ENCODE assay signal across 12 cellular contexts in the genomic region with DNA sequence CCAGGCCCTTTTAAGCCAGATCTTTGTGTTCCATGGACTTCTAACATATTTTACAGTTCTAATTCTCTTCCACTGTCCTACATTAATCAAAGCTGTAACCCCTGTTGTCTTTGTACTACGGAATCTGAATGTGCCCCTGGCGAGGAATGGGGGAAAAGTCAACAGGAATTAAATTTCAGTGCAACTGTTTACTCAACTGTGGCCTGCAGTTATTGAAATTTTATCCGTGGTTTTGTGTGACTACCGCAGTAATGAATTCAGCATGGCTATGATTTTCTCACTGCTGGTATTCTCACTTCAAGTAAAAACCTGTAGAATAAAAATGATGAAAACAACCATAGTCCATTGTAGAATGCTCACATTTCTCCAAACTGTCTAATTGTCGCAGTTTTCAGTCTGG.
DNase-seq lines count a peak whose midpoint lies in the region; ATAC-seq and TF ChIP-seq lines count a peak whose summit lies in the region.
"Had no signal": no experiment of that assay in that cellular context is flagged by ENCODE, and none has a peak within 500 bp of the region (broad histone marks: within the 10 kb centered on the region; RNA-seq: fewer than 3 reads in every experiment).

No MANE protein-coding gene starts in this region.

- DNase-seq in AG10803 (ENCODE audit: low read depth) (peak; percentile 38), HFFc6 (peak; percentile 54), SK-N-MC (ENCODE audit: low read depth, low spot score) (no peak), hepatocyte (ENCODE audit: low spot score) (no peak)
- DNase-seq in stimulated activated CD4-positive, alpha-beta T cell treated with anti-CD3 and anti-CD28 coated beads, Interleukin-2, amount 100 ng/mL, for 24 hours = no peak
- DNase-seq in stimulated activated CD4-positive, alpha-beta T cell treated with anti-CD3 and anti-CD28 coated beads, Interleukin-4, amount 100 ng/mL, for 24 hours = no peak
- DNase-seq: cerebellar nuclear complex, NCI-H82 had no signal

- H3K4me1 ChIP-seq in hepatocyte (ENCODE audit: insufficient read depth) = peaks cover 21% of the 10 kb centered on the region
- H3K4me1 ChIP-seq: parathyroid adenoma had no signal

- no peak for TF ChIP-seq CTCF in AG10803 (conservative IDR thresholded peaks at IDR 0.05; ENCODE audit: low read length)
- no peak; the same call in 1 of the 2 replicates for TF ChIP-seq CTCF in HFFc6 (IDR thresholded peaks at IDR 0.05)
- TF ChIP-seq CTCF in hepatocyte (IDR thresholded peaks at IDR 0.05; ENCODE audit: poor library complexity) = no peak

- no peaks in the 10 kb centered on the region for H3K9me3 Mint-ChIP-seq in HFFc6

- H3K27me3 ChIP-seq in hepatocyte = no peaks in the 10 kb centered on the region

- H3K27ac ChIP-seq in SK-N-MC (peak overlapping the region; percentile 91), hepatocyte (peak overlapping the region; percentile 35)
- H3K27ac ChIP-seq: parathyroid adenoma, thoracic aorta had no signal

- H3K9me2 ChIP-seq in hepatocyte (replicated peaks; ENCODE audit: insufficient read depth) = no peaks in the 10 kb centered on the region

- H3K4me2 ChIP-seq in hepatocyte = no peak overlapping the region

- H3K79me2 ChIP-seq in hepatocyte = peaks cover 46% of the 10 kb centered on the region
- H3K79me2 ChIP-seq: parathyroid adenoma had no signal

- H3K4me3 Mint-ChIP-seq in HFFc6 = no peak overlapping the region

- no peaks in the 10 kb centered on the region for H3K36me3 ChIP-seq in SK-N-MC (ENCODE audit: insufficient read depth, low read length)
- H3K36me3 ChIP-seq in hepatocyte (replicated peaks; ENCODE audit: insufficient read depth, low read depth) = no peaks in the 10 kb centered on the region

- no peak overlapping the region for H3K27ac Mint-ChIP-seq in HFFc6

- H3K9ac ChIP-seq in SK-N-MC (ENCODE audit: insufficient read length) = peak overlapping the region; percentile 11
- H3K9ac ChIP-seq: parathyroid adenoma had no signal

- ATAC-seq in HG02885 (IDR thresholded peaks at IDR 0.05; ENCODE audit: poor library complexity, unreplicated experiment) (no peak), GM19035 (IDR thresholded peaks at IDR 0.05; ENCODE audit: unreplicated experiment) (no peak)

- H4K20me1 ChIP-seq in hepatocyte (ENCODE audit: insufficient read depth, poor library complexity, severe bottlenecking) = no peaks in the 10 kb centered on the region

- H3K27me3 Mint-ChIP-seq in HFFc6 (ENCODE audit: insufficient read depth) = peaks cover 3% of the 10 kb centered on the region; the same call in 1 of the 2 replicates

- no peaks in the 10 kb centered on the region for H3K9me3 ChIP-seq in SK-N-MC (ENCODE audit: low read depth, low read length)
- H3K9me3 ChIP-seq in hepatocyte (ENCODE audit: low read depth) = no peaks in the 10 kb centered on the region
- H3K9me3 ChIP-seq: thoracic aorta had no signal

- H3K4me1 Mint-ChIP-seq in HFFc6 (ENCODE audit: low read depth) = peaks cover 26% of the 10 kb centered on the region

- peaks cover 6% of the 10 kb centered on the region for H3K36me3 Mint-ChIP-seq in HFFc6 (ENCODE audit: low read depth)

- H3K4me3 ChIP-seq in AG10803 (ENCODE audit: low read length) = no peak overlapping the region
- peak overlapping the region; percentile 5; the same call in 1 of the 2 replicates for H3K4me3 ChIP-seq in SK-N-MC
- no peak overlapping the region for H3K4me3 ChIP-seq in hepatocyte
- H3K4me3 ChIP-seq: thoracic aorta had no signal

- 41% methylated on average over 5 of the region's 5 CpGs for whole genome bisulfite sequencing in hepatocyte (ENCODE audit: low lambda C conversion rate, missing lambda C conversion rate)

- no peak overlapping the region for H2AFZ ChIP-seq in hepatocyte
- H2AFZ ChIP-seq: parathyroid adenoma had no signal

Comparison
In these comparisons a context has a peak if more than half of its experiments do, and no peak if none do; other contexts are left out.
1. DNase-seq: peak in AG10803 (single experiment) and HFFc6 (single experiment); none in SK-N-MC (single experiment), hepatocyte (single experiment), stimulated activated CD4-positive, alpha-beta T cell treated with anti-CD3 and anti-CD28 coated beads, Interleukin-2, amount 100 ng/mL, for 24 hours (0 of 2) and stimulated activated CD4-positive, alpha-beta T cell treated with anti-CD3 and anti-CD28 coated beads, Interleukin-4, amount 100 ng/mL, for 24 hours (single experiment).